Comparison of ENCODE assay signal across 11 cellular contexts in genomic region chr11:131914299-131914902, GRCh38.
A peak's percentile ranks its signal among the peaks of the same experiment; 100 is the strongest.
DNase-seq lines count a peak whose midpoint lies in the region; ATAC-seq and TF ChIP-seq lines count a peak whose summit lies in the region.
"Had no signal": no experiment of that assay in that cellular context is flagged by ENCODE, and none has a peak within 500 bp of the region (broad histone marks: within the 10 kb centered on the region; RNA-seq: fewer than 3 reads in every experiment).

No MANE protein-coding gene starts in this region.

- no peak overlapping the region for H3K4me3 Mint-ChIP-seq in glutamatergic neuron (ENCODE audit: unreplicated experiment)
- H3K4me3 Mint-ChIP-seq: dendritic cell treated with granulocyte-macrophage colony-stimulating factor and Interleukin-4, amounts not matched to agents 40 ng/mL and 50 ng/mL, for 4 days had no signal

- H3K9me3 Mint-ChIP-seq in glutamatergic neuron (ENCODE audit: unreplicated experiment): no peaks in the 10 kb centered on the region
- H3K9me3 Mint-ChIP-seq: dendritic cell treated with granulocyte-macrophage colony-stimulating factor and Interleukin-4, amounts not matched to agents 40 ng/mL and 50 ng/mL, for 4 days had no signal

- BruUV-seq in A673 (replicated peaks; lab: Mats Ljungman, UMichigan): no TSS peak

- DNase-seq in A673 (ENCODE audit: low spot score) (peak; percentile 46), adipocyte (ENCODE audit: low read depth) (peak; percentile 73), glutamatergic neuron (no peak), NCI-H187 (lab: John Stamatoyannopoulos, UW) (no peak), NCI-H774 (lab: John Stamatoyannopoulos, UW) (no peak), left ventricle myocardium superior (no peak), mucosa of descending colon (no peak)
- DNase-seq: COR-L47 had no signal

- CTCF ChIA-PET in A673 (lab: Charles Lee): no interaction called here

- H3K27me3 ChIP-seq in A673 (replicated peaks; ENCODE audit: insufficient read depth, low read depth, low read length, poor library complexity) (no peaks in the 10 kb centered on the region), adipocyte (replicated peaks; ENCODE audit: control insufficient read depth, insufficient read depth, low read length) (no peaks in the 10 kb centered on the region)
- H3K27me3 ChIP-seq: right atrium auricular region had no signal

- POLR2A ChIA-PET in A673 (lab: Charles Lee; ENCODE audit: low non-redundant PET): no interaction called here

- H3K36me3 Mint-ChIP-seq in glutamatergic neuron (ENCODE audit: unreplicated experiment): no peaks in the 10 kb centered on the region

- H3K4me1 ChIP-seq in A673 (ENCODE audit: insufficient read depth, low read length, poor library complexity, severe bottlenecking) (peaks cover 44% of the 10 kb centered on the region), adipocyte (ENCODE audit: control insufficient read depth, insufficient read depth, low read length) (no peaks in the 10 kb centered on the region), mucosa of descending colon (ENCODE audit: low read depth) (no peaks in the 10 kb centered on the region)

- ATAC-seq in left ventricle myocardium superior (no peak), mucosa of descending colon (no peak)

- H3K4me3 ChIP-seq in A673 (ENCODE audit: low read depth, low read length, poor library complexity, severe bottlenecking) (no peak overlapping the region), GM12875 (ENCODE audit: low read depth, low read length) (no peak overlapping the region), adipocyte (ENCODE audit: low read length) (no peak overlapping the region), mucosa of descending colon (no peak overlapping the region)
- H3K4me3 ChIP-seq: right atrium auricular region had no signal

- peaks cover 5% of the 10 kb centered on the region for H3K27me3 Mint-ChIP-seq in glutamatergic neuron (ENCODE audit: unreplicated experiment)

- H3K27ac Mint-ChIP-seq in glutamatergic neuron (ENCODE audit: unreplicated experiment): no peak overlapping the region
- H3K27ac Mint-ChIP-seq: dendritic cell treated with granulocyte-macrophage colony-stimulating factor and Interleukin-4, amounts not matched to agents 40 ng/mL and 50 ng/mL, for 4 days had no signal

- H3K9ac ChIP-seq in adipocyte (ENCODE audit: low read length): no peak overlapping the region

- peak; percentile 56 for TF ChIP-seq CTCF in A673 (conservative IDR thresholded peaks at IDR 0.05; ENCODE audit: low read depth, low read length)
- 0 out of 2 replicates have a peak, but pooled peaks have one; percentile 15 for TF ChIP-seq CTCF in GM12875 (IDR thresholded peaks at IDR 0.05; ENCODE audit: borderline replicate concordance, insufficient read depth, low read depth, low read length)
- peak; percentile 64 for TF ChIP-seq CTCF in glutamatergic neuron (IDR thresholded peaks at IDR 0.05; ENCODE audit: partially characterized antibody, unreplicated experiment)
- no peak for TF ChIP-seq CTCF in mucosa of descending colon (IDR thresholded peaks at IDR 0.05)

- H3K27ac ChIP-seq in A673 (ENCODE audit: low read depth, low read length, poor library complexity, severe bottlenecking): peak overlapping the region; percentile 55

- no peaks in the 10 kb centered on the region for H3K36me3 ChIP-seq in A673 (ENCODE audit: insufficient read depth, low read length, poor library complexity, severe bottlenecking)
- H3K36me3 ChIP-seq in adipocyte (ENCODE audit: control insufficient read depth, insufficient read depth, low read length, severe bottlenecking): no peaks in the 10 kb centered on the region
- no peaks in the 10 kb centered on the region for H3K36me3 ChIP-seq in mucosa of descending colon (ENCODE audit: low read depth)
- H3K36me3 ChIP-seq: right atrium auricular region had no signal

- intact Hi-C loops in A673 (cut with micrococcal nuclease; ENCODE audit: unreplicated experiment): loop anchor here (1.0 to 5.0 kb wide), 2 partner anchors 114 to 217 kb away; no protein-coding TSS in a partner anchor
- intact Hi-C loops in left ventricle myocardium superior (cut with micrococcal nuclease): no loop called here
- intact Hi-C loops in mucosa of descending colon (cut with DNase I, micrococcal nuclease): no loop called here

- H3K4me1 Mint-ChIP-seq in glutamatergic neuron (ENCODE audit: low read depth, unreplicated experiment): no peaks in the 10 kb centered on the region

- H3K9me3 ChIP-seq in A673 (ENCODE audit: low read depth, low read length, poor library complexity, severe bottlenecking) (peaks cover 4% of the 10 kb centered on the region), adipocyte (ENCODE audit: control insufficient read depth, low read length) (no peaks in the 10 kb centered on the region), mucosa of descending colon (no peaks in the 10 kb centered on the region)
- H3K9me3 ChIP-seq: right atrium auricular region had no signal

Comparison
In these comparisons a context has a peak if more than half of its experiments do, and no peak if none do; other contexts are left out.
1. DNase-seq: peak in A673 (single experiment) and adipocyte (single experiment); none in glutamatergic neuron (single experiment), NCI-H187 (0 of 2), NCI-H774 (single experiment), left ventricle myocardium superior (single experiment) and mucosa of descending colon (0 of 3).